ENCODE assay signal across 8 cellular contexts in genomic region chr19:5031231-5032100, GRCh38.
DNase-seq lines count a peak whose midpoint lies in the region; ATAC-seq and TF ChIP-seq lines count a peak whose summit lies in the region.

No MANE protein-coding gene starts in this region.

- H4K91ac ChIP-seq in IMR-90 (ENCODE audit: insufficient read depth, low read depth, low read length) (peak overlapping the region; percentile 14; the same call in 1 of the 2 replicates), neuronal stem cell (ENCODE audit: low read depth, low read length, poor library complexity) (no peak overlapping the region)

- peaks cover 12% of the 10 kb centered on the region for H3K4me1 ChIP-seq in IMR-90 (ENCODE audit: control insufficient read depth, insufficient read depth, low read length)
- peaks cover 7 to 8% of the 10 kb centered on the region in 2 donors for H3K4me1 ChIP-seq in neuronal stem cell (ENCODE audit: control insufficient read depth in 2 of 2, insufficient read depth in 1 of 2, low read depth in 1 of 2, low read length in 2 of 2)
- peaks cover 12 to 63% (median 30%) of the 10 kb centered on the region in 4 donors for H3K4me1 ChIP-seq in stomach

- H3K9me3 ChIP-seq in IMR-90 (ENCODE audit: control insufficient read depth, insufficient read depth, low read length) (no peaks in the 10 kb centered on the region), neuronal stem cell (replicated peaks in 1 of 2; ENCODE audit: control insufficient read depth in 2 of 2, insufficient read depth in 1 of 2, low read depth in 1 of 2, low read length in 2 of 2) (no peaks in the 10 kb centered on the region), stomach (no peaks in the 10 kb centered on the region)

- H3K27ac ChIP-seq in IMR-90 (ENCODE audit: insufficient read depth, low read length), result no peak overlapping the region
- H3K27ac ChIP-seq in neuronal stem cell (replicated peaks; ENCODE audit: low read length), result no peak overlapping the region
- H3K27ac ChIP-seq in stomach, result no peak overlapping the region

- H4K8ac ChIP-seq in IMR-90 (ENCODE audit: low read depth in 2 of 2, low read length in 2 of 2) (no peak overlapping the region), neuronal stem cell (ENCODE audit: low read depth, low read length) (peak overlapping the region; percentile 68)

- H3K14ac ChIP-seq in IMR-90 (replicated peaks; ENCODE audit: low read depth, low read length), result no peak overlapping the region
- H3K14ac ChIP-seq in neuronal stem cell (ENCODE audit: low read length), result peak overlapping the region; percentile 49

- H3K9me1 ChIP-seq in IMR-90 (ENCODE audit: insufficient read depth, low read length), result peaks cover 13% of the 10 kb centered on the region

- H2BK5ac ChIP-seq in IMR-90 (ENCODE audit: low read depth, low read length, poor library complexity, severe bottlenecking) (no peak overlapping the region), neuronal stem cell (ENCODE audit: low read length) (no peak overlapping the region)

- H2BK15ac ChIP-seq in IMR-90 (ENCODE audit: low read depth, low read length) (no peak overlapping the region), neuronal stem cell (ENCODE audit: low read length) (no peak overlapping the region)

- no peak overlapping the region for H2BK120ac ChIP-seq in IMR-90 (ENCODE audit: low read depth, low read length)
- H2BK120ac ChIP-seq in neuronal stem cell (ENCODE audit: low read depth, low read length), result peak overlapping the region; percentile 67

- H4K5ac ChIP-seq in IMR-90 (ENCODE audit: low read depth, low read length), result no peak overlapping the region

- CTCF ChIA-PET in IMR-90 (lab: Yijun Ruan, JAX), result interaction anchor here (0.5 to 1.7 kb wide), 5 partner anchors 13 to 222 kb away, joined by 3 to 8 read pairs (median 3); no protein-coding TSS in a partner anchor

- dilution Hi-C loops in IMR-90 (cut with HindIII; ENCODE audit: low sequenced_read_pairs, unreplicated experiment), result no loop called here

- peak overlapping the region; percentile 81 for H2AK9ac ChIP-seq in IMR-90 (replicated peaks; ENCODE audit: low read depth, low read length, poor library complexity)

- H2BK20ac ChIP-seq in IMR-90 (ENCODE audit: low read depth, low read length), result no peak overlapping the region

- TF ChIP-seq CTCF in GM12875 (IDR thresholded peaks at IDR 0.05; ENCODE audit: borderline replicate concordance, insufficient read depth, low read depth, low read length) (peak; percentile 91), IMR-90 (conservative IDR thresholded peaks at IDR 0.05; ENCODE audit: low read depth, low read length) (peak; percentile 95), fibroblast of the aortic adventitia (IDR thresholded peaks at IDR 0.05; ENCODE audit: insufficient read depth, low read length) (peak; percentile 90), stomach (IDR thresholded peaks at IDR 0.05) (peak in 5 of 7 experiments; percentile 88 to 95 (median 89))

- H2BK12ac ChIP-seq in neuronal stem cell (ENCODE audit: low read length), result no peak overlapping the region

- intact Hi-C loops in IMR-90 (cut with micrococcal nuclease), result loop anchor here (1.0 to 10.0 kb wide), 5 partner anchors 61 to 297 kb away; no protein-coding TSS in a partner anchor
- intact Hi-C loops in stomach (cut with DNase I; ENCODE audit: low total_unique reads), result loop anchor here (5.0 kb wide), 1 partner anchor 159 kb away; no protein-coding TSS in a partner anchor

- TF ChIP-seq POLR2A in IMR-90 (IDR thresholded peaks at IDR 0.05; ENCODE audit: low read depth, low read length), result 0 out of 2 replicates have a peak, but pooled peaks have one; percentile 41
- TF ChIP-seq POLR2A in stomach (IDR thresholded peaks at IDR 0.05), result no peak

- H3K56ac ChIP-seq in IMR-90 (ENCODE audit: extremely low read depth, insufficient read depth, low read length), result no peak overlapping the region

- H3K27me3 ChIP-seq in IMR-90 (ENCODE audit: control insufficient read depth, insufficient read depth, low read length) (no peaks in the 10 kb centered on the region), neuronal stem cell (ENCODE audit: control insufficient read depth in 3 of 3, insufficient read depth in 3 of 3, low read depth in 1 of 3, low read length in 3 of 3) (no peaks in the 10 kb centered on the region), stomach (no peaks in the 10 kb centered on the region)

- H3K23ac ChIP-seq in IMR-90 (ENCODE audit: low read depth, low read length), result no peak overlapping the region
- peak overlapping the region; percentile 52 for H3K23ac ChIP-seq in neuronal stem cell (ENCODE audit: low read depth, low read length, poor library complexity)

- ATAC-seq in IMR-90 (ENCODE audit: low read depth) (peak; percentile 96), HG02938 (IDR thresholded peaks at IDR 0.05; ENCODE audit: unreplicated experiment) (no peak)

- H3K36me3 ChIP-seq in IMR-90 (ENCODE audit: control insufficient read depth, insufficient read depth, low read length) (peaks cover 25% of the 10 kb centered on the region), neuronal stem cell (replicated peaks in 1 of 2; ENCODE audit: control insufficient read depth in 2 of 2, insufficient read depth in 2 of 2, low read length in 2 of 2) (peaks cover 9 to 34% of the 10 kb centered on the region in 2 donors), stomach (peaks cover 8 to 39% (median 34%) of the 10 kb centered on the region in 4 donors)

- peak; percentile 65 for DNase-seq in IMR-90
- DNase-seq in RPMI8226, result peak; percentile 77
- DNase-seq in activated T-helper 1 cell treated with anti-CD3 and anti-CD28 coated beads, Interleukin-2, amount 50 U/mL, for 16 hours (ENCODE audit: low read depth in 1 of 2, low spot score in 1 of 2), result peak; percentile 64 to 71
- DNase-seq in fibroblast of the aortic adventitia (ENCODE audit: low read depth), result peak; percentile 74
- DNase-seq in neuronal stem cell (ENCODE audit: low spot score), result peak; percentile 85
- DNase-seq in stomach, result peak; percentile 86

- H2AK5ac ChIP-seq in IMR-90 (ENCODE audit: low read depth, low read length) (peak overlapping the region; percentile 53; the same call in 1 of the 2 replicates), neuronal stem cell (ENCODE audit: low read depth, low read length) (peak overlapping the region; percentile 97)

- no peak overlapping the region for H3K4me3 ChIP-seq in GM12875 (ENCODE audit: low read depth, low read length)
- H3K4me3 ChIP-seq in IMR-90 (ENCODE audit: insufficient read depth, low read depth, low read length), result no peak overlapping the region
- H3K4me3 ChIP-seq in fibroblast of the aortic adventitia (ENCODE audit: low read depth, low read length), result no peak overlapping the region
- no peak overlapping the region for H3K4me3 ChIP-seq in neuronal stem cell (ENCODE audit: low read length in 2 of 2)
- H3K4me3 ChIP-seq in stomach, result no peak overlapping the region

- H4K20me1 ChIP-seq in IMR-90 (ENCODE audit: insufficient read depth, low read length), result peaks cover 78% of the 10 kb centered on the region

- H3K4ac ChIP-seq in IMR-90 (ENCODE audit: low read depth, low read length) (no peak overlapping the region), neuronal stem cell (ENCODE audit: low read length) (no peak overlapping the region)

- 44% methylated on average over 18 of the region's 29 CpGs; no CpG with 5 or more reads in 1 of the 2 experiments for WGBS in IMR-90 (ENCODE audit: extremely low coverage in 2 of 2, insufficient read length in 1 of 2), 2 experiments
- WGBS in neuronal stem cell (ENCODE audit: extremely low coverage in 2 of 2, insufficient read length in 2 of 2, insufficient replicate concordance in 1 of 2), 2 donors, result no CpG with 5 or more reads among the region's 29 CpGs
- 45 to 60% (median 56%) methylated on average over 25 to 29 of the region's 29 CpGs for WGBS in stomach, 5 donors

- H2AFZ ChIP-seq in IMR-90 (replicated peaks; ENCODE audit: low read length, poor library complexity) (peak overlapping the region; percentile 69), neuronal stem cell (ENCODE audit: low read length) (no peak overlapping the region)

- no TSS peak for BruUV-seq in IMR-90 (replicated peaks; lab: Mats Ljungman, UMichigan)

- in situ Hi-C loops in IMR-90 (cut with MboI; ENCODE audit: low sequenced_read_pairs), result loop anchor here (5.0 kb wide), 2 partner anchors 159 to 224 kb away; no protein-coding TSS in a partner anchor

- TF ChIP-seq EP300 in stomach (IDR thresholded peaks at IDR 0.05), result no peak

- H3K9ac ChIP-seq in IMR-90 (ENCODE audit: low read depth, low read length), result no peak overlapping the region
- peak overlapping the region; percentile 73 for H3K9ac ChIP-seq in neuronal stem cell (ENCODE audit: low read depth, low read length, poor library complexity)

- H3K79me1 ChIP-seq in IMR-90 (ENCODE audit: low read depth in 1 of 2, low read length in 2 of 2), result peaks cover 16 to 88% of the 10 kb centered on the region in 2 experiments; a peak in 3 of 4 replicates
- H3K79me1 ChIP-seq in neuronal stem cell (ENCODE audit: low read depth, low read length), result peaks cover 31% of the 10 kb centered on the region

- H3K18ac ChIP-seq in IMR-90 (ENCODE audit: low read depth, low read length) (no peak overlapping the region), neuronal stem cell (ENCODE audit: low read length) (peak overlapping the region; percentile 6)

- H3K4me2 ChIP-seq in IMR-90 (ENCODE audit: low read depth, low read length) (no peak overlapping the region), neuronal stem cell (ENCODE audit: insufficient read depth, low read length, poor library complexity, severe bottlenecking) (no peak overlapping the region)

- POLR2A ChIA-PET in IMR-90 (lab: Charles Lee; ENCODE audit: unreplicated experiment), result no interaction called here

- peak; percentile 96 for TF ChIP-seq RAD21 in IMR-90 (IDR thresholded peaks at IDR 0.05; ENCODE audit: low read length)

TF ChIP-seq in IMR-90, 13 proteins besides CTCF, POLR2A, EP300 and RAD21 (continues in another document):
- 0 out of 2 replicates have a peak, but pooled peaks have one; percentile 37 for TF ChIP-seq MAZ (IDR thresholded peaks at IDR 0.05; ENCODE audit: borderline replicate concordance, low read depth, low read length)
- no peak for TF ChIP-seq USF2 (IDR thresholded peaks at IDR 0.05; ENCODE audit: low read depth, low read length)
- TF ChIP-seq FOS (IDR thresholded peaks at IDR 0.05; ENCODE audit: low read depth, low read length), result no peak
